Comparison of ENCODE assay signal across 14 cellular contexts in genomic region chr4:169582203-169582602, GRCh38. TPM values are rescaled to one million over a fixed set of nuclear protein-coding genes. Genes with fewer than 3 reads are reported as not detected.
DNase-seq lines count a peak whose midpoint lies in the region; ATAC-seq, FAIRE-seq and TF ChIP-seq lines count a peak whose summit lies in the region.
"Had no signal": no experiment of that assay in that cellular context is flagged by ENCODE, and none has a peak within 500 bp of the region (broad histone marks: within the 10 kb centered on the region; RNA-seq: fewer than 3 reads in every experiment).

No MANE protein-coding gene starts in this region.

- H3K4me1 ChIP-seq in pancreas (no peaks in the 10 kb centered on the region), adrenal gland (replicated peaks in 1 of 2) (no peaks in the 10 kb centered on the region)

- intact Hi-C loops in pancreas (cut with DNase I) (no loop called here), adrenal gland (cut with DNase I) (no loop called here)

- H3K4me3 ChIP-seq in GM12864 (ENCODE audit: low read depth, low read length) (no peak overlapping the region), pancreas (no peak overlapping the region), adrenal gland (no peak overlapping the region)
- H3K4me3 ChIP-seq: GM23248, PC-9 had no signal

- H3K27ac ChIP-seq in pancreas (no peak overlapping the region), adrenal gland (no peak overlapping the region)
- H3K27ac ChIP-seq: GM23248, PC-9 had no signal

- WGBS in pancreas, 2 donors: 78 to 84% methylated on average over 2 of the region's 2 CpGs
- WGBS in adrenal gland, 4 donors: 80 to 100% (median 92%) methylated on average over 2 of the region's 2 CpGs

- H3K9me3 ChIP-seq in pancreas: no peaks in the 10 kb centered on the region
- H3K9me3 ChIP-seq in adrenal gland (replicated peaks in 1 of 3): peaks cover 0 to 6% (median 0%) of the 10 kb centered on the region in 3 donors

- H3K27me3 ChIP-seq in pancreas: no peaks in the 10 kb centered on the region
- no peaks in the 10 kb centered on the region for H3K27me3 ChIP-seq in adrenal gland

- no peak for TF ChIP-seq POLR2A in adrenal gland (IDR thresholded peaks at IDR 0.05)

- TF ChIP-seq CTCF in GM12864 (IDR thresholded peaks at IDR 0.05; ENCODE audit: low read depth, low read length, missing control alignments): peak; percentile 23
- no peak for TF ChIP-seq CTCF in pancreas (IDR thresholded peaks at IDR 0.05)
- TF ChIP-seq CTCF in adrenal gland (IDR thresholded peaks at IDR 0.05): no peak

- no peak for FAIRE-seq in pancreas (lab: Jason Lieb, UNC)

- H3K36me3 ChIP-seq in pancreas (no peaks in the 10 kb centered on the region), adrenal gland (replicated peaks in 1 of 2) (peaks cover 0 to 10% of the 10 kb centered on the region in 2 donors)

- DNase-seq in GM12864 (ENCODE audit: low read depth) (no peak), DMS53 treated with DMSO at 0.1 percent for 48 hours (lab: John Stamatoyannopoulos, UW; ENCODE audit: unreplicated experiment) (no peak), pancreas (no peak), adrenal gland (no peak)
- DNase-seq in stimulated activated CD4-positive, alpha-beta T cell treated with anti-CD3 and anti-CD28 coated beads, Interleukin-2, amount 100 ng/mL, for 48 hours: no peak
- DNase-seq: activated CD8-positive, alpha-beta memory T cell treated with anti-CD3 and anti-CD28 coated beads, Interleukin-2, amount 50 U/mL, for 4 hours; DMS53; KG1; NCI-H2171; PC-9 had no signal

- ATAC-seq in GM19035 (IDR thresholded peaks at IDR 0.05; ENCODE audit: unreplicated experiment): peak; percentile 74
- ATAC-seq in HG02610 (IDR thresholded peaks at IDR 0.05; ENCODE audit: unreplicated experiment): peak; percentile 90
- ATAC-seq in HG03439 (IDR thresholded peaks at IDR 0.05; ENCODE audit: unreplicated experiment): peak; percentile 83
- no peak for ATAC-seq in pancreas

RNA-seq across cellular contexts. Expression of gene NEK1, which starts 30.2 kb away (rescaled TPM):
- total RNA-seq in pancreas (1 to 10 TPM; 3.6 to 8.3 (median 5.0) TPM), adrenal gland (10 to 100 TPM in 6 of 8 donors, 1 to 10 TPM in 2; 6.6 to 23.0 (median 12.6) TPM)
- polyA plus RNA-seq in pancreas (1 to 10 TPM; 2.1 to 3.9 TPM), adrenal gland (10 to 100 TPM in 1 of 3 donors, 1 to 10 TPM in 2; 4.2 to 14.3 (median 6.9) TPM)

RNA-seq across cellular contexts. Expression of gene CLCN3, which starts 38.2 kb away (rescaled TPM):
- 10 to 100 TPM; 24.9 to 41.4 (median 33.6) TPM for total RNA-seq in pancreas
- polyA plus RNA-seq in pancreas: 10 to 100 TPM in 1 of 2 donors, 1 to 10 TPM in 1; 9.1 to 16.7 TPM
- total RNA-seq in adrenal gland: 10 to 100 TPM; 50.9 to 84.8 (median 61.5) TPM
- 100 to 1,000 TPM in 1 of 3 donors, 10 to 100 TPM in 2; 11.9 to 106 (median 13.9) TPM for polyA plus RNA-seq in adrenal gland

Comparison
In these comparisons a context has a peak if more than half of its experiments do, and no peak if none do; other contexts are left out.
1. ATAC-seq: peak in GM19035 (single experiment), HG02610 (single experiment) and HG03439 (single experiment); none in pancreas (0 of 4).